ENCODE assay signal across 23 cellular contexts in the genomic region with DNA sequence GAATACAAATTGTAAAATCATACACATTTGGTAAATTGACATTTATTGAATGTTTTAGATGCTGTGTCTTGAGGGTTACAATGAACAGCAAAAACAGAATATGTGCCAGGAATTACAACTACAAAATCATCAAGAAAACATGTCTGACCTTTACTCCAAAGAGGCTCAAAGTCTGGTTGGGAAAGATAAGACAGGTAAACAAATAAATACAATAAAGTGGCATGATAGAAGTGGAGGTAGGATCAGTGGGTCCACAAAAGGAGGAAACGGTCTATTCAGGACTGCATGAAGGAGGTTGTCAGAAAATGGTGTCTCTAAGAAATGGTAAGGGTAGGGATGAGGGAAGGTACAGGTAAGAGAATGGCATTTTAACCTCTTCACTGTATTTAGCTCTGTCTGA. TPM values are rescaled to one million over a fixed set of nuclear protein-coding genes. Genes with fewer than 3 reads are reported as not detected.
DNase-seq lines count a peak whose midpoint lies in the region; ATAC-seq and TF ChIP-seq lines count a peak whose summit lies in the region.
"Had no signal": no experiment of that assay in that cellular context is flagged by ENCODE, and none has a peak within 500 bp of the region (broad histone marks: within the 10 kb centered on the region; RNA-seq: fewer than 3 reads in every experiment).

No MANE protein-coding gene starts in this region.

- no peaks in the 10 kb centered on the region for H3K9me3 ChIP-seq in muscle layer of duodenum (ENCODE audit: control insufficient read depth in 1 of 2, low read length in 2 of 2)

- no peak overlapping the region for H3K4me3 ChIP-seq in muscle layer of duodenum (ENCODE audit: low read depth in 1 of 2, low read length in 2 of 2)

- peak; percentile 41 for DNase-seq in HT-29 (ENCODE audit: low spot score)
- DNase-seq in endothelial cell (ENCODE audit: low spot score), result no peak
- DNase-seq in HK-2 (ENCODE audit: unreplicated experiment), result no peak
- DNase-seq in DMS114 treated with DMSO at 0.1 percent for 48 hours (lab: John Stamatoyannopoulos, UW; ENCODE audit: unreplicated experiment), result no peak
- no peak for DNase-seq in GM19240 (ENCODE audit: insufficient read length, low spot score)
- DNase-seq in stimulated activated naive CD8-positive, alpha-beta T cell treated with anti-CD3 and anti-CD28 coated beads, Interleukin-15, amount 100 ng/mL, for 72 hours, result no peak
- DNase-seq: CD8-positive, alpha-beta memory T cell; DMS79 treated with DMSO at 0.1 percent for 48 hours; H9; HFFc6; Karpas-422; MV-4-11; NCI-H1105 treated with DMSO at 0.1 percent for 48 hours; NCI-H2171 treated with DMSO at 0.1 percent for 48 hours; NCI-H446; NCI-H526 treated with DMSO at 0.1 percent for 48 hours; PC-3; RPMI8226; SHP77 had no signal

- peak overlapping the region; percentile 26 for H3K27ac Mint-ChIP-seq in endothelial cell (ENCODE audit: unreplicated experiment)
- no peak overlapping the region for H3K27ac Mint-ChIP-seq in stimulated activated naive CD8-positive, alpha-beta T cell treated with anti-CD3 and anti-CD28 coated beads, Interleukin-15, amount 100 ng/mL, for 72 hours
- H3K27ac Mint-ChIP-seq: CD8-positive, alpha-beta memory T cell; H9; HFFc6; IgD-negative memory B cell had no signal

- H3K27me3 Mint-ChIP-seq in endothelial cell (ENCODE audit: unreplicated experiment), result no peaks in the 10 kb centered on the region
- H3K27me3 Mint-ChIP-seq in stimulated activated naive CD8-positive, alpha-beta T cell treated with anti-CD3 and anti-CD28 coated beads, Interleukin-15, amount 100 ng/mL, for 72 hours, result peaks cover under 1% of the 10 kb centered on the region
- H3K27me3 Mint-ChIP-seq: IgD-negative memory B cell had no signal

- no peak for ATAC-seq in stimulated activated naive CD8-positive, alpha-beta T cell treated with anti-CD3 and anti-CD28 coated beads, Interleukin-15, amount 100 ng/mL, for 72 hours
- ATAC-seq: PC-3 had no signal

- H3K4me1 ChIP-seq in muscle layer of duodenum (ENCODE audit: control insufficient read depth in 1 of 2, insufficient read depth in 2 of 2, low read length in 2 of 2), result no peaks in the 10 kb centered on the region

- no peaks in the 10 kb centered on the region for H3K9me3 Mint-ChIP-seq in endothelial cell (ENCODE audit: unreplicated experiment)
- no peaks in the 10 kb centered on the region for H3K9me3 Mint-ChIP-seq in stimulated activated naive CD8-positive, alpha-beta T cell treated with anti-CD3 and anti-CD28 coated beads, Interleukin-15, amount 100 ng/mL, for 72 hours
- H3K9me3 Mint-ChIP-seq: CD8-positive, alpha-beta memory T cell; HFFc6 had no signal

- H3K36me3 Mint-ChIP-seq in endothelial cell (ENCODE audit: low read depth, unreplicated experiment), result no peaks in the 10 kb centered on the region
- H3K36me3 Mint-ChIP-seq: CD8-positive, alpha-beta memory T cell; IgD-negative memory B cell had no signal

- no peaks in the 10 kb centered on the region for H3K36me3 ChIP-seq in muscle layer of duodenum (ENCODE audit: control insufficient read depth in 1 of 2, insufficient read depth in 2 of 2, low read length in 2 of 2)

- TF ChIP-seq CTCF in 22Rv1 (IDR thresholded peaks at IDR 0.05), result no peak
- no peak for TF ChIP-seq CTCF in endothelial cell (IDR thresholded peaks at IDR 0.05; ENCODE audit: unreplicated experiment)

- peaks cover 39% of the 10 kb centered on the region for H3K4me1 Mint-ChIP-seq in endothelial cell (ENCODE audit: unreplicated experiment)
- H3K4me1 Mint-ChIP-seq in stimulated activated naive CD8-positive, alpha-beta T cell treated with anti-CD3 and anti-CD28 coated beads, Interleukin-15, amount 100 ng/mL, for 72 hours, result no peaks in the 10 kb centered on the region

- no peak overlapping the region for H3K4me3 Mint-ChIP-seq in endothelial cell (ENCODE audit: unreplicated experiment)
- H3K4me3 Mint-ChIP-seq in stimulated activated naive CD8-positive, alpha-beta T cell treated with anti-CD3 and anti-CD28 coated beads, Interleukin-15, amount 100 ng/mL, for 72 hours, result no peak overlapping the region
- H3K4me3 Mint-ChIP-seq: CD8-positive, alpha-beta memory T cell; H9; HFFc6; IgD-negative memory B cell had no signal

- no peaks in the 10 kb centered on the region for H3K27me3 ChIP-seq in muscle layer of duodenum (ENCODE audit: low read depth, low read length)

- peak overlapping the region; percentile 62 for H3K27ac ChIP-seq in 22Rv1
- H3K27ac ChIP-seq in muscle layer of duodenum (ENCODE audit: low read length), result peak overlapping the region; percentile 11
- H3K27ac ChIP-seq: C4-2B had no signal

RNA-seq across cellular contexts. Expression of a gene that starts 3.8 kb away (rescaled TPM):
- total RNA-seq in HT-29 (2014; rRNA removed; shearing (Covaris generic)), result 3.6 and 5.0 TPM in 2 replicates
- not detected for total RNA-seq in endothelial cell (ENCODE audit: unreplicated experiment)
- total RNA-seq: CD8-positive, alpha-beta memory T cell; H9; HFFc6 had no signal
